In the genomic region with DNA sequence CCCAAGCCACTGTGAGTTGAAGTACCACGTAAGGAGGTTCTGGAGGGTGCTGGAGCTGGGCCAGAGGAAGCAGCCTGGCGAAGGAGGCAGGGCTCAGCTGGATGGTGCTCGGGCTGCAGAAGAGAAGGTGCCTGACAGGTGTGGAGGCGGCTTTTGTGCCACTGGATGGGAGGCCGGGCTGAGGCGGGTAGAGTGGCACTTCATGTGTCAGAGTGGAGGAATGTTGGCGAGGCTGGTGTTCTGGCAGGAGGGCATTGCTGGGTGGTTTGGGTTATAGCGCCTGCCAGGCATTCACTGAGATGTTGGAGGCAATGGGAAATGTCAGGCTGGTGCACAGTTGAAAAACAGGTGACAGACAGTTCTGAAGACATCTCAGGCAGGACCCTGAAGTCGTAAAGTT, we compare ENCODE assay signal across 17 cellular contexts. TPM values are rescaled to one million over a fixed set of nuclear protein-coding genes. Genes with fewer than 3 reads are reported as not detected.
DNase-seq lines count a peak whose midpoint lies in the region; ATAC-seq and TF ChIP-seq lines count a peak whose summit lies in the region.
"Had no signal": no experiment of that assay in that cellular context is flagged by ENCODE, and none has a peak within 500 bp of the region (broad histone marks: within the 10 kb centered on the region; RNA-seq: fewer than 3 reads in every experiment).

No MANE protein-coding gene starts in this region.

- peak overlapping the region; percentile 78 for H3K27ac Mint-ChIP-seq in activated T-cell treated with anti-CD3 and anti-CD28 coated beads, Interleukin-2, amount 50 U/mL, for 24 hours
- peak overlapping the region; percentile 22 for H3K27ac Mint-ChIP-seq in activated CD8-positive, alpha-beta T cell treated with anti-CD3 and anti-CD28 coated beads, Interleukin-2, amount 10 ng/mL, durations not matched to agents 7 days and 5 days
- H3K27ac Mint-ChIP-seq in stimulated activated naive CD8-positive, alpha-beta T cell treated with anti-CD3 and anti-CD28 coated beads, Interleukin-15, amount 100 ng/mL, for 72 hours, result peak overlapping the region; percentile 29 to 90
- H3K27ac Mint-ChIP-seq in endodermal cell, result no peak overlapping the region
- H3K27ac Mint-ChIP-seq: neural progenitor cell had no signal

- no peak overlapping the region for H3K9ac ChIP-seq in endodermal cell (ENCODE audit: extremely low read depth, low read length, poor library complexity, severe bottlenecking)
- H3K9ac ChIP-seq: neural progenitor cell had no signal

- H3K36me3 Mint-ChIP-seq in activated T-cell treated with anti-CD3 and anti-CD28 coated beads, Interleukin-2, amount 50 U/mL, for 24 hours (ENCODE audit: low read depth), result peaks cover 72% of the 10 kb centered on the region
- peaks cover 28% of the 10 kb centered on the region for H3K36me3 Mint-ChIP-seq in activated T-cell treated with anti-CD3 and anti-CD28 coated beads, Interleukin-2, amount 50 U/mL, for 4 hours (ENCODE audit: insufficient read depth)
- peaks cover 48% of the 10 kb centered on the region for H3K36me3 Mint-ChIP-seq in activated CD8-positive, alpha-beta T cell treated with anti-CD3 and anti-CD28 coated beads, Interleukin-2, amount 10 ng/mL, durations not matched to agents 7 days and 5 days (ENCODE audit: low read depth)
- H3K36me3 Mint-ChIP-seq in endodermal cell (ENCODE audit: low read depth), result peaks cover 60% of the 10 kb centered on the region

- no peak for TF ChIP-seq CTCF in endodermal cell (conservative IDR thresholded peaks at IDR 0.05)

- no peak overlapping the region for H3K4me3 Mint-ChIP-seq in activated T-cell treated with anti-CD3 and anti-CD28 coated beads, Interleukin-2, amount 50 U/mL, for 24 hours
- no peak overlapping the region for H3K4me3 Mint-ChIP-seq in activated T-cell treated with anti-CD3 and anti-CD28 coated beads, Interleukin-2, amount 50 U/mL, for 4 hours
- H3K4me3 Mint-ChIP-seq in activated CD8-positive, alpha-beta T cell treated with anti-CD3 and anti-CD28 coated beads, Interleukin-2, amount 10 ng/mL, durations not matched to agents 7 days and 5 days, result no peak overlapping the region
- H3K4me3 Mint-ChIP-seq in stimulated activated naive CD8-positive, alpha-beta T cell treated with anti-CD3 and anti-CD28 coated beads, Interleukin-15, amount 100 ng/mL, for 72 hours, result no peak overlapping the region
- H3K4me3 Mint-ChIP-seq in endodermal cell, result no peak overlapping the region
- H3K4me3 Mint-ChIP-seq: neural progenitor cell had no signal

- POLR2A ChIA-PET in activated CD8-positive, alpha-beta T cell treated with anti-CD3 and anti-CD28 coated beads, Interleukin-2, amount 10 ng/mL, durations not matched to agents 7 days and 5 days (lab: Charles Lee), result interaction anchor here (1.1 kb wide), 1 partner anchor 9 kb away, joined by 4 read pairs; no protein-coding TSS in a partner anchor

- H3K36me3 ChIP-seq in endodermal cell (ENCODE audit: control insufficient read depth, insufficient read depth, low read length), result peaks cover 65% of the 10 kb centered on the region

- no peak overlapping the region for H3K27ac ChIP-seq in endodermal cell (ENCODE audit: low read depth, low read length)
- H3K27ac ChIP-seq: A549, neural progenitor cell had no signal

- H3K9me3 ChIP-seq in endodermal cell (ENCODE audit: control insufficient read depth, low read length), result no peaks in the 10 kb centered on the region
- H3K9me3 ChIP-seq: A549, gastroesophageal sphincter, tibial artery had no signal

- WGBS in endodermal cell (ENCODE audit: insufficient coverage in 1 of 2, insufficient read length in 1 of 2), 2 experiments, result 94 to 97% methylated on average over 9 of the region's 9 CpGs

- ATAC-seq in activated T-cell treated with anti-CD3 and anti-CD28 coated beads, Interleukin-2, amount 50 U/mL, for 4 hours, result no peak
- no peak for ATAC-seq in activated CD8-positive, alpha-beta T cell treated with anti-CD3 and anti-CD28 coated beads, Interleukin-2, amount 10 ng/mL, durations not matched to agents 7 days and 5 days
- ATAC-seq in stimulated activated naive CD8-positive, alpha-beta T cell treated with anti-CD3 and anti-CD28 coated beads, Interleukin-15, amount 100 ng/mL, for 72 hours, result no peak
- ATAC-seq: A549, gastroesophageal sphincter had no signal

- H3K4me1 ChIP-seq in endodermal cell (ENCODE audit: control insufficient read depth, insufficient read depth, low read length), result no peaks in the 10 kb centered on the region
- H3K4me1 ChIP-seq: A549, neural progenitor cell had no signal

- H3K27me3 Mint-ChIP-seq in activated T-cell treated with anti-CD3 and anti-CD28 coated beads, Interleukin-2, amount 50 U/mL, for 24 hours, result no peaks in the 10 kb centered on the region
- H3K27me3 Mint-ChIP-seq in activated T-cell treated with anti-CD3 and anti-CD28 coated beads, Interleukin-2, amount 50 U/mL, for 4 hours (ENCODE audit: low read depth), result no peaks in the 10 kb centered on the region
- no peaks in the 10 kb centered on the region for H3K27me3 Mint-ChIP-seq in activated CD8-positive, alpha-beta T cell treated with anti-CD3 and anti-CD28 coated beads, Interleukin-2, amount 10 ng/mL, durations not matched to agents 7 days and 5 days (ENCODE audit: low read depth)
- no peaks in the 10 kb centered on the region for H3K27me3 Mint-ChIP-seq in stimulated activated naive CD8-positive, alpha-beta T cell treated with anti-CD3 and anti-CD28 coated beads, Interleukin-15, amount 100 ng/mL, for 72 hours
- no peaks in the 10 kb centered on the region for H3K27me3 Mint-ChIP-seq in endodermal cell (ENCODE audit: insufficient read depth)

- CTCF ChIA-PET in activated CD8-positive, alpha-beta T cell treated with anti-CD3 and anti-CD28 coated beads, Interleukin-2, amount 10 ng/mL, durations not matched to agents 7 days and 5 days (lab: Charles Lee), result no interaction called here

- H3K4me3 ChIP-seq in endodermal cell (ENCODE audit: low read length), result no peak overlapping the region
- H3K4me3 ChIP-seq: A549, gastroesophageal sphincter, neural progenitor cell, tibial artery had no signal

- DNase-seq in activated T-cell treated with anti-CD3 and anti-CD28 coated beads, Interleukin-2, amount 50 U/mL, for 24 hours, result no peak
- DNase-seq in activated T-cell treated with anti-CD3 and anti-CD28 coated beads, Interleukin-2, amount 50 U/mL, for 4 hours, result no peak
- DNase-seq in activated CD8-positive, alpha-beta T cell treated with anti-CD3 and anti-CD28 coated beads, Interleukin-2, amount 10 ng/mL, durations not matched to agents 7 days and 5 days, result no peak
- DNase-seq in kidney tubule cell (ENCODE audit: low spot score), result peak; percentile 45
- DNase-seq in stimulated activated naive CD8-positive, alpha-beta T cell treated with anti-CD3 and anti-CD28 coated beads, Interleukin-15, amount 100 ng/mL, for 72 hours, result no peak
- no peak for DNase-seq in RKO (ENCODE audit: low spot score)
- no peak for DNase-seq in ureter (ENCODE audit: low spot score)
- no peak for DNase-seq in endodermal cell
- DNase-seq: activated CD4-positive, alpha-beta T cell treated with anti-CD3 and anti-CD28 coated beads, Interleukin-2, amount 50 U/mL, for 1 hour; IMR-90; kidney; NCI-H146 had no signal

- H3K4me1 Mint-ChIP-seq in activated T-cell treated with anti-CD3 and anti-CD28 coated beads, Interleukin-2, amount 50 U/mL, for 24 hours (ENCODE audit: low read depth), result peaks cover 76% of the 10 kb centered on the region
- peaks cover 72% of the 10 kb centered on the region for H3K4me1 Mint-ChIP-seq in activated T-cell treated with anti-CD3 and anti-CD28 coated beads, Interleukin-2, amount 50 U/mL, for 4 hours (ENCODE audit: low read depth)
- peaks cover 28% of the 10 kb centered on the region for H3K4me1 Mint-ChIP-seq in activated CD8-positive, alpha-beta T cell treated with anti-CD3 and anti-CD28 coated beads, Interleukin-2, amount 10 ng/mL, durations not matched to agents 7 days and 5 days (ENCODE audit: low read depth)
- peaks cover 70% of the 10 kb centered on the region for H3K4me1 Mint-ChIP-seq in stimulated activated naive CD8-positive, alpha-beta T cell treated with anti-CD3 and anti-CD28 coated beads, Interleukin-15, amount 100 ng/mL, for 72 hours
- peaks cover 12% of the 10 kb centered on the region for H3K4me1 Mint-ChIP-seq in endodermal cell

- H3K27me3 ChIP-seq in endodermal cell (ENCODE audit: control insufficient read depth, insufficient read depth, low read length, poor library complexity, severe bottlenecking), result no peaks in the 10 kb centered on the region
- H3K27me3 ChIP-seq: gastroesophageal sphincter, neural progenitor cell, tibial artery had no signal

- H3K9me3 Mint-ChIP-seq in activated T-cell treated with anti-CD3 and anti-CD28 coated beads, Interleukin-2, amount 50 U/mL, for 24 hours, result no peaks in the 10 kb centered on the region
- no peaks in the 10 kb centered on the region for H3K9me3 Mint-ChIP-seq in activated T-cell treated with anti-CD3 and anti-CD28 coated beads, Interleukin-2, amount 50 U/mL, for 4 hours
- H3K9me3 Mint-ChIP-seq in activated CD8-positive, alpha-beta T cell treated with anti-CD3 and anti-CD28 coated beads, Interleukin-2, amount 10 ng/mL, durations not matched to agents 7 days and 5 days (ENCODE audit: insufficient read depth), result no peaks in the 10 kb centered on the region
- H3K9me3 Mint-ChIP-seq in stimulated activated naive CD8-positive, alpha-beta T cell treated with anti-CD3 and anti-CD28 coated beads, Interleukin-15, amount 100 ng/mL, for 72 hours, result no peaks in the 10 kb centered on the region
- no peaks in the 10 kb centered on the region for H3K9me3 Mint-ChIP-seq in endodermal cell
- H3K9me3 Mint-ChIP-seq: neural progenitor cell had no signal

RNA-seq across cellular contexts. Expression of gene UBE2L3, which starts 24.2 kb away (rescaled TPM):
- 10 to 100 TPM; 73.5 to 79.2 (median 78.0) TPM for total RNA-seq in activated T-cell treated with anti-CD3 and anti-CD28 coated beads, Interleukin-2, amount 50 U/mL, for 4 hours
- 10 to 100 TPM; 65.3 to 69.6 TPM for total RNA-seq in activated CD8-positive, alpha-beta T cell treated with anti-CD3 and anti-CD28 coated beads, Interleukin-2, amount 10 ng/mL, durations not matched to agents 7 days and 5 days
- total RNA-seq in ureter (42.7 TPM), endodermal cell (10 to 100 TPM; 74.6 to 79.4 TPM)
- 89.9 TPM for polyA plus RNA-seq in endodermal cell (2013, experiment 1 of 2)
- polyA plus RNA-seq in endodermal cell (2013, experiment 2 of 2), result 90.0 TPM

RNA-seq across cellular contexts. Expression of gene YDJC, which starts 38.1 kb away (rescaled TPM):
- 10 to 100 TPM; 74.5 to 91.5 (median 91.4) TPM for total RNA-seq in activated T-cell treated with anti-CD3 and anti-CD28 coated beads, Interleukin-2, amount 50 U/mL, for 4 hours
- 10 to 100 TPM; 46.7 to 47.1 TPM for total RNA-seq in activated CD8-positive, alpha-beta T cell treated with anti-CD3 and anti-CD28 coated beads, Interleukin-2, amount 10 ng/mL, durations not matched to agents 7 days and 5 days
- total RNA-seq in ureter (27.2 TPM), endodermal cell (10 to 100 TPM; 16.4 to 19.9 TPM)
- 11.6 TPM for polyA plus RNA-seq in endodermal cell (2013, experiment 1 of 2)
- polyA plus RNA-seq in endodermal cell (2013, experiment 2 of 2), result 11.3 TPM

RNA-seq across cellular contexts. Expression of gene RIMBP3C, which starts 40.4 kb away (rescaled TPM):
- under 1 TPM in 2 of 3 donors, not detected in 1; 0.20 to 0.57 TPM for total RNA-seq in activated T-cell treated with anti-CD3 and anti-CD28 coated beads, Interleukin-2, amount 50 U/mL, for 4 hours
- under 1 TPM; 0.08 to 0.34 TPM for total RNA-seq in activated CD8-positive, alpha-beta T cell treated with anti-CD3 and anti-CD28 coated beads, Interleukin-2, amount 10 ng/mL, durations not matched to agents 7 days and 5 days
- 0.29 TPM for total RNA-seq in ureter
- under 1 TPM; 0.53 to 0.75 TPM for total RNA-seq in endodermal cell
- not detected for polyA plus RNA-seq in endodermal cell (2013, experiment 1 of 2)
- 0.25 TPM for polyA plus RNA-seq in endodermal cell (2013, experiment 2 of 2)
- total RNA-seq: skeletal muscle tissue had no signal

RNA-seq across cellular contexts. Expression of gene CCDC116, which starts 40.9 kb away (rescaled TPM):
- total RNA-seq in activated T-cell treated with anti-CD3 and anti-CD28 coated beads, Interleukin-2, amount 50 U/mL, for 4 hours, result 1 to 10 TPM in 1 of 3 donors, under 1 TPM in 2; 0.73 to 1.3 (median 0.86) TPM
- total RNA-seq in activated CD8-positive, alpha-beta T cell treated with anti-CD3 and anti-CD28 coated beads, Interleukin-2, amount 10 ng/mL, durations not matched to agents 7 days and 5 days, result 1 to 10 TPM in 1 of 2 experiments, under 1 TPM in 1; 0.66 to 1.6 TPM
- total RNA-seq in ureter (0.57 TPM), endodermal cell (under 1 TPM; 0.46 to 0.84 TPM)
- 0.53 TPM for polyA plus RNA-seq in endodermal cell (2013, experiment 1 of 2)
- polyA plus RNA-seq in endodermal cell (2013, experiment 2 of 2), result 0.41 TPM
- total RNA-seq: skeletal muscle tissue had no signal

RNA-seq across cellular contexts. Expression of gene SDF2L1, which starts 50.4 kb away (rescaled TPM):
- total RNA-seq in activated T-cell treated with anti-CD3 and anti-CD28 coated beads, Interleukin-2, amount 50 U/mL, for 4 hours, result 100 to 1,000 TPM; 151 to 173 (median 163) TPM
- total RNA-seq in activated CD8-positive, alpha-beta T cell treated with anti-CD3 and anti-CD28 coated beads, Interleukin-2, amount 10 ng/mL, durations not matched to agents 7 days and 5 days, result 10 to 100 TPM; 85.9 to 86.4 TPM
- total RNA-seq in ureter (28.1 TPM), endodermal cell (10 to 100 TPM; 30.3 to 61.4 TPM)
- polyA plus RNA-seq in endodermal cell (2013, experiment 1 of 2), result 17.6 TPM
- polyA plus RNA-seq in endodermal cell (2013, experiment 2 of 2), result 20.9 TPM
